ENCODE assay signal across 21 cellular contexts in genomic region chr1:224509881-224510280, GRCh38.
DNase-seq lines count a peak whose midpoint lies in the region; ATAC-seq and TF ChIP-seq lines count a peak whose summit lies in the region.
"Had no signal": no experiment of that assay in that cellular context is flagged by ENCODE, and none has a peak within 500 bp of the region (broad histone marks: within the 10 kb centered on the region; RNA-seq: fewer than 3 reads in every experiment).

No MANE protein-coding gene starts in this region.

- CTCF ChIA-PET in A673 (lab: Charles Lee), result interaction anchor here (0.5 kb wide), 1 partner anchor 172 kb away, joined by 3 read pairs; no protein-coding TSS in a partner anchor

- H3K18ac ChIP-seq in trophoblast cell (ENCODE audit: low read length), result no peak overlapping the region

- no peak overlapping the region for H3K9ac ChIP-seq in liver (ENCODE audit: low read depth in 1 of 2, low read length in 2 of 2)
- H3K9ac ChIP-seq in trophoblast cell (ENCODE audit: low read length), result no peak overlapping the region

- H3K27ac ChIP-seq in heart left ventricle (no peak overlapping the region), liver (ENCODE audit: low read depth in 1 of 2, low read length in 2 of 2) (peak overlapping the region; percentile 14 to 32), trophoblast cell (ENCODE audit: low read depth, low read length) (no peak overlapping the region), A673 (ENCODE audit: low read depth, low read length, poor library complexity, severe bottlenecking) (no peak overlapping the region)
- H3K27ac ChIP-seq: gastrocnemius medialis, tibial artery had no signal

- no peak overlapping the region for H4K8ac ChIP-seq in trophoblast cell (ENCODE audit: low read depth, low read length)

- DNase-seq in heart left ventricle (no peak), cardiac septum (ENCODE audit: low spot score) (no peak), amniotic epithelial cell (ENCODE audit: low read depth) (peak; percentile 60), trophoblast cell (no peak), A673 (ENCODE audit: low spot score) (no peak), DMS153 treated with DMSO at 0.1 percent for 48 hours (lab: John Stamatoyannopoulos, UW; ENCODE audit: unreplicated experiment) (no peak)
- DNase-seq: activated CD4-positive, alpha-beta T cell treated with anti-CD3 and anti-CD28 coated beads, Interleukin-2, amount 10 ng/mL, durations not matched to agents 7 days and 5 days; activated CD8-positive, alpha-beta memory T cell treated with anti-CD3 and anti-CD28 coated beads, Interleukin-2, amount 50 U/mL, for 48 hours; activated naive CD4-positive, alpha-beta T cell; CD4-positive, alpha-beta T cell; DMS79 treated with DMSO at 0.1 percent for 48 hours; gastrocnemius medialis; natural killer cell; NCI-H2029; NCI-H524; tibial artery had no signal

- no peak overlapping the region for H3K4me2 ChIP-seq in trophoblast cell (ENCODE audit: low read length)

- no peak overlapping the region for H2AK5ac ChIP-seq in trophoblast cell (ENCODE audit: low read length)

- no peaks in the 10 kb centered on the region for H3K9me3 ChIP-seq in heart left ventricle
- no peaks in the 10 kb centered on the region for H3K9me3 ChIP-seq in liver (ENCODE audit: control insufficient read depth in 4 of 4, low read length in 3 of 4)
- H3K9me3 ChIP-seq in trophoblast cell (ENCODE audit: insufficient read depth, low read depth, low read length), result no peaks in the 10 kb centered on the region
- H3K9me3 ChIP-seq in A673 (ENCODE audit: low read depth, low read length, poor library complexity, severe bottlenecking), result no peaks in the 10 kb centered on the region
- H3K9me3 ChIP-seq: gastrocnemius medialis, HAP-1, tibial artery had no signal

- POLR2A ChIA-PET in A673 (lab: Charles Lee; ENCODE audit: low non-redundant PET), result interaction anchor here (0.6 kb wide), 1 partner anchor 16 kb away, joined by 3 read pairs; no protein-coding TSS in a partner anchor

- TF ChIP-seq RAD21 in liver (IDR thresholded peaks at IDR 0.05), result no peak

- no peak overlapping the region for H2BK12ac ChIP-seq in trophoblast cell (ENCODE audit: low read length)

- no peak overlapping the region for H3K23ac ChIP-seq in trophoblast cell (ENCODE audit: low read length)

- no peak overlapping the region for H4K91ac ChIP-seq in trophoblast cell (ENCODE audit: low read depth, low read length)

- no peak for TF ChIP-seq POLR2A in heart left ventricle (IDR thresholded peaks at IDR 0.05)

- H3K4me3 ChIP-seq in heart left ventricle, result no peak overlapping the region
- no peak overlapping the region for H3K4me3 ChIP-seq in liver (ENCODE audit: low read depth in 1 of 3, low read length in 3 of 3)
- H3K4me3 ChIP-seq in trophoblast cell (ENCODE audit: low read depth, low read length), result no peak overlapping the region
- no peak overlapping the region for H3K4me3 ChIP-seq in A673 (ENCODE audit: low read depth, low read length, poor library complexity, severe bottlenecking)
- H3K4me3 ChIP-seq: gastrocnemius medialis, HAP-1, lung, tibial artery had no signal

- H3K27me3 ChIP-seq in heart left ventricle (no peaks in the 10 kb centered on the region), liver (ENCODE audit: control insufficient read depth in 4 of 4, insufficient read depth in 4 of 4, low read length in 3 of 4) (no peaks in the 10 kb centered on the region), trophoblast cell (ENCODE audit: insufficient read depth, low read length) (no peaks in the 10 kb centered on the region), A673 (replicated peaks; ENCODE audit: insufficient read depth, low read depth, low read length, poor library complexity) (no peaks in the 10 kb centered on the region)
- H3K27me3 ChIP-seq: gastrocnemius medialis, tibial artery had no signal

- TF ChIP-seq CTCF in heart left ventricle (IDR thresholded peaks at IDR 0.05), result no peak
- TF ChIP-seq CTCF in liver (IDR thresholded peaks at IDR 0.05; ENCODE audit: low read depth, low read length, missing input control), result no peak
- no peak for TF ChIP-seq CTCF in A673 (conservative IDR thresholded peaks at IDR 0.05; ENCODE audit: low read depth, low read length)

- no peak overlapping the region for H3K14ac ChIP-seq in trophoblast cell (ENCODE audit: low read length)

- H2AFZ ChIP-seq in trophoblast cell (ENCODE audit: insufficient read depth, low read length, poor library complexity), result no peak overlapping the region

- H3K79me2 ChIP-seq in trophoblast cell (ENCODE audit: control insufficient read depth, insufficient read depth, low read length, poor library complexity), result no peaks in the 10 kb centered on the region

- 64 to 73% (median 68%) methylated on average over 7 to 8 of the region's 8 CpGs for WGBS in heart left ventricle, 4 donors
- 60% methylated on average over 8 of the region's 8 CpGs for WGBS in liver
- no CpG with 5 or more reads among the region's 8 CpGs for WGBS in trophoblast cell (ENCODE audit: extremely low coverage, insufficient coverage, insufficient read length)

- H3K4me1 ChIP-seq in heart left ventricle (peaks cover 0 to 18% (median 0%) of the 10 kb centered on the region in 12 donors), liver (ENCODE audit: control insufficient read depth in 4 of 4, insufficient read depth in 4 of 4, low read length in 3 of 4) (peaks cover 7 to 64% (median 42%) of the 10 kb centered on the region in 4 donors), trophoblast cell (ENCODE audit: control insufficient read depth in 1 of 2, insufficient read depth in 2 of 2, low read length in 2 of 2) (peaks cover 5 to 8% of the 10 kb centered on the region in 2 experiments), A673 (ENCODE audit: insufficient read depth, low read length, poor library complexity, severe bottlenecking) (peaks cover 25% of the 10 kb centered on the region)

- H2BK5ac ChIP-seq in trophoblast cell (ENCODE audit: low read depth, low read length, poor library complexity), result no peak overlapping the region

- peak in 3 of 4 donors; percentile 14 to 35 (median 25) for ATAC-seq in heart left ventricle
- no peak for ATAC-seq in GM21390 (IDR thresholded peaks at IDR 0.05; ENCODE audit: unreplicated experiment)
- ATAC-seq: gastrocnemius medialis; natural killer cell; stimulated activated memory B cell treated with anti-CD40 and anti-IgM and Interleukin-4, amounts not matched to agents 10 μg/mL and 1 μg/mL and 100 μg/mL, for 72 hours had no signal

- H2BK120ac ChIP-seq in trophoblast cell (ENCODE audit: insufficient read depth, low read length, poor library complexity), result no peak overlapping the region

- H3K36me3 ChIP-seq in heart left ventricle (no peaks in the 10 kb centered on the region), liver (ENCODE audit: control insufficient read depth in 4 of 4, insufficient read depth in 3 of 4, low read depth in 1 of 4, low read length in 3 of 4) (no peaks in the 10 kb centered on the region), trophoblast cell (ENCODE audit: control insufficient read depth in 1 of 2, insufficient read depth in 2 of 2, low read length in 2 of 2) (no peaks in the 10 kb centered on the region), A673 (ENCODE audit: insufficient read depth, low read length, poor library complexity, severe bottlenecking) (no peaks in the 10 kb centered on the region)
- H3K36me3 ChIP-seq: gastrocnemius medialis, HAP-1, tibial artery had no signal

- no peak overlapping the region for H3K4ac ChIP-seq in trophoblast cell (ENCODE audit: low read depth, low read length)

- peaks cover 2% of the 10 kb centered on the region for H3K79me1 ChIP-seq in trophoblast cell (ENCODE audit: low read length)

- H4K12ac ChIP-seq in trophoblast cell (ENCODE audit: low read depth, low read length), result no peak overlapping the region

- intact Hi-C loops in heart left ventricle (cut with DNase I), result loop anchor here in 7 of 10 donors (5.0 to 10.0 kb wide), 3 partner anchors 135 to 412 kb away; no protein-coding TSS in a partner anchor
- intact Hi-C loops in cardiac septum (cut with DNase I), result no loop called here
- intact Hi-C loops in A673 (cut with micrococcal nuclease; ENCODE audit: unreplicated experiment), result loop anchor here (5.0 kb wide), 2 partner anchors 132 to 397 kb away; no protein-coding TSS in a partner anchor

- no TSS peak for BruUV-seq in A673 (replicated peaks; lab: Mats Ljungman, UMichigan)

TF ChIP-seq in liver, 16 proteins besides CTCF, POLR2A, EP300 and RAD21 (continues in another document):
- TF ChIP-seq SP1 (IDR thresholded peaks at IDR 0.05) (no peak), HNF4A (conservative IDR thresholded peaks at IDR 0.05) (peak; percentile 51 to 54), ZBTB33 (IDR thresholded peaks at IDR 0.05) (no peak), MAX (IDR thresholded peaks at IDR 0.05) (no peak)

Comparison
In these comparisons a context has a peak if more than half of its experiments do, and no peak if none do; other contexts are left out.
1. H3K27ac ChIP-seq: peak in liver (2 of 2); none in heart left ventricle (0 of 12), trophoblast cell (single experiment) and A673 (single experiment).